1 cellular context compared by ENCODE assay signal in genomic region chr16:73068546-73069401, GRCh38.
A peak's percentile ranks its signal among the peaks of the same experiment; 100 is the strongest.
TF ChIP-seq lines count a peak whose summit lies in the region.

No MANE protein-coding gene starts in this region.

TF ChIP-seq in SK-N-SH, 30 proteins besides CTCF, POLR2A, EP300 and RAD21 (continued from another document):
- no peak for TF ChIP-seq RXRA (IDR thresholded peaks at IDR 0.05; ENCODE audit: borderline replicate concordance, low read depth)
- TF ChIP-seq MAX (IDR thresholded peaks at IDR 0.05; ENCODE audit: low read depth), result peak; percentile 3; the same call in 1 of the 2 replicates
- TF ChIP-seq MEF2A (IDR thresholded peaks at IDR 0.05; ENCODE audit: borderline replicate concordance, low read depth), result peak; percentile 98
- TF ChIP-seq SMC3 (IDR thresholded peaks at IDR 0.05; ENCODE audit: low read depth, low read length), result no peak
- TF ChIP-seq USF2 (IDR thresholded peaks at IDR 0.05; ENCODE audit: borderline replicate concordance, low read depth, low read length), result no peak
